7 cellular contexts compared by ENCODE assay signal in the genomic region with DNA sequence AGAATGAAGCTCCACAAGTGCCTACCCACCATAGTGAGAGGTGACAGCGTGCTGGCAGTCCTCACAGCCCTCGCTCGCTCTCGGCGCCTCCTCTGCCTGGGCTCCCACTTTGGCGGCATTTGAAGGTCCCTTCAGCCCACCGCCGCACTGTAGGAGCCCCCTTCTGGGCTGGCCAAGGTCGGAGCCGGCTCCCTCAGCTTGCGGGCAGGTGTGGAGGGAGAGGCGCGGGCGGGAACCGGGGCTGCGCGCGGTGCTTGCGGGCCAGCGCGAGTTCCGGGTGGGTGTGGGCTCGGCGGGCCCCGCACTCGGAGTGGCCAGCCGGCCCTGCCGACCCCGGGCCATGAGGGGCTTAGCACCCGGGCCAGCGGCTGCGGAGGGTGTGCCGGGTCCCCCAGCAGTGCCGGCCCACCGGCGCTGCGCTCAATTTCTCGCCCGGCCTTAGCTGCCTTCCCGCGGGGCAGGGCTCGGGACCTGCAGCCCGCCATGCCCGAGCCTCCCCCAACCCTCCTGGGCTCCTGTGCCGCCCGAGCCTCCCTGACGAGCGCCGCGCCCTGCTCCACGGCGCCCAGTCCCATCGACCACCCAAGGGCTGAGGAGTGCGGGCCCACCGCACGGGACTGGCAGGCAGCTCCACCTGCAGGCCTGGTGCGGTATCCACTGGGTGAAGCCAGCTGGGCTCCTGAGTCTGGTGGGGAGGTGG.
DNase-seq lines count a peak whose midpoint lies in the region; ATAC-seq, FAIRE-seq and TF ChIP-seq lines count a peak whose summit lies in the region.
"Not testable (repeated sequence)": the region's sequence is repeated elsewhere in the genome, so short reads cannot be mapped to it uniquely, and the experiment has no call there.

No MANE protein-coding gene starts in this region.

- H3K9me3 Mint-ChIP-seq in progenitor cell of endocrine pancreas (ENCODE audit: low read depth), result not testable (repeated sequence)

- not testable (repeated sequence) for H3K36me3 ChIP-seq in BE2C; HepG2 (replicated peaks in 1 of 2; ENCODE audit: control insufficient read depth in 1 of 2, insufficient read depth in 2 of 2, low read length in 2 of 2)

- not testable (repeated sequence) for H4K20me1 ChIP-seq in HepG2 (ENCODE audit: insufficient read depth, low read length)

- POLR2A ChIA-PET in HepG2 (lab: Yijun Ruan, JAX), result not testable (repeated sequence)

- not testable (repeated sequence) for H3K9ac ChIP-seq in HepG2 (ENCODE audit: insufficient read depth, low read depth, low read length)

- not testable (repeated sequence) for H3K4me1 ChIP-seq in BE2C; right cardiac atrium (ENCODE audit: control insufficient read depth, insufficient read depth, low read length); HepG2 (ENCODE audit: insufficient read depth, low read length)

- CTCF ChIA-PET in HepG2 (lab: Yijun Ruan, JAX; ENCODE audit: low intra/inter-chr PET ratio, low total read pairs), result not testable (repeated sequence)

- intact Hi-C loops in right cardiac atrium (cut with DNase I); HepG2 (cut with micrococcal nuclease; ENCODE audit: unreplicated experiment): not testable (repeated sequence)

- H3K27me3 ChIP-seq in BE2C; right cardiac atrium (ENCODE audit: control insufficient read depth, insufficient read depth); HepG2 (ENCODE audit: control insufficient read depth in 1 of 2, insufficient read depth in 2 of 2, low read length in 2 of 2): not testable (repeated sequence)

- H3K36me3 Mint-ChIP-seq in progenitor cell of endocrine pancreas (ENCODE audit: insufficient read depth), result not testable (repeated sequence)

- not testable (repeated sequence) for H3K79me2 ChIP-seq in HepG2 (ENCODE audit: insufficient read depth, low read length)

- not testable (repeated sequence) for H3K27ac ChIP-seq in right cardiac atrium (ENCODE audit: low read length); HepG2 (ENCODE audit: extremely low read length, insufficient read depth, low read length)

- not testable (repeated sequence) for TF ChIP-seq CTCF in BE2C (IDR thresholded peaks at IDR 0.05; ENCODE audit: low read depth, low read length)
- 0 out of 2 replicates have a peak, but pooled peaks have one; percentile 6 for TF ChIP-seq CTCF in GM12874 (IDR thresholded peaks at IDR 0.05; ENCODE audit: insufficient read depth, low read depth, low read length)
- peak; percentile 11; the same call in 1 of the 2 replicates for TF ChIP-seq CTCF in LNCaP clone FGC (IDR thresholded peaks at IDR 0.05; ENCODE audit: control insufficient read depth, extremely low read depth, insufficient read depth)
- TF ChIP-seq CTCF in HepG2 (CRISPR knock-in tag; IDR thresholded peaks at IDR 0.05), result 0 out of 2 replicates have a peak, but pooled peaks have one; percentile 16
- TF ChIP-seq CTCF in progenitor cell of endocrine pancreas (IDR thresholded peaks at IDR 0.05; ENCODE audit: unreplicated experiment), result peak; percentile 23

- H2AFZ ChIP-seq in HepG2 (ENCODE audit: low read length), result not testable (repeated sequence)

- H3K27ac Mint-ChIP-seq in progenitor cell of endocrine pancreas, result not testable (repeated sequence)

- WGBS in right cardiac atrium, result 94% methylated on average over 57 of the region's 57 CpGs
- WGBS in HepG2 (ENCODE audit: low lambda C conversion rate), result 78% methylated on average over 29 of the region's 57 CpGs

- not testable (repeated sequence) for H3K4me3 Mint-ChIP-seq in progenitor cell of endocrine pancreas (ENCODE audit: low read depth)

- not testable (repeated sequence) for FAIRE-seq in HepG2 (lab: Jason Lieb, UNC)

- not testable (repeated sequence) for TF ChIP-seq EP300 in HepG2 (IDR thresholded peaks at IDR 0.05; ENCODE audit: low read depth in 2 of 2, low read length in 2 of 2); HepG2 (CRISPR knock-in tag; IDR thresholded peaks at IDR 0.05; ENCODE audit: borderline replicate concordance)

- not testable (repeated sequence) for TF ChIP-seq POLR2A in HepG2 (IDR thresholded peaks at IDR 0.05; ENCODE audit: insufficient read depth in 1 of 2, low read depth in 2 of 2, low read length in 2 of 2)

- ATAC-seq in right cardiac atrium, HepG2: not testable (repeated sequence)

- not testable (repeated sequence) for TF ChIP-seq RAD21 in HepG2 (CRISPR knock-in tag; IDR thresholded peaks at IDR 0.05)

- DNase-seq in BE2C, result peak; percentile 14
- DNase-seq in LNCaP clone FGC (ENCODE audit: low read depth); HepG2 (ENCODE audit: low spot score); progenitor cell of endocrine pancreas (ENCODE audit: low spot score, unreplicated experiment): not testable (repeated sequence)
- DNase-seq in ecto neural progenitor cell (ENCODE audit: low spot score), result peak; percentile 53
- peak in 2 of 3 donors; percentile 33 to 49 for DNase-seq in right cardiac atrium

- H3K4me2 ChIP-seq in HepG2 (ENCODE audit: low read depth, low read length), result not testable (repeated sequence)

- not testable (repeated sequence) for H3K4me1 Mint-ChIP-seq in progenitor cell of endocrine pancreas (ENCODE audit: low read depth)

- not testable (repeated sequence) for H3K4me3 ChIP-seq in BE2C (ENCODE audit: low read depth, low read length); LNCaP clone FGC (ENCODE audit: low read depth, low read length); right cardiac atrium (ENCODE audit: low read length); HepG2 (replicated peaks in 1 of 3; ENCODE audit: insufficient read depth in 1 of 3, low read depth in 2 of 3, low read length in 3 of 3)

- in situ Hi-C loops in HepG2 (cut with HindIII; ENCODE audit: extremely low pct_ligation_motif_present, low pct_unique_long_range_greater_than_20kb), result not testable (repeated sequence)

- BruUV-seq in HepG2 (replicated peaks; lab: Mats Ljungman, UMichigan), result not testable (repeated sequence)

- not testable (repeated sequence) for H3K27me3 Mint-ChIP-seq in progenitor cell of endocrine pancreas

- not testable (repeated sequence) for H3K9me3 ChIP-seq in BE2C; right cardiac atrium (ENCODE audit: control insufficient read depth, low read length); HepG2 (ENCODE audit: low read length)
